In genomic region chr16:47848481-47849109, GRCh38 we compare ENCODE assay signal across 15 cellular contexts.
DNase-seq lines count a peak whose midpoint lies in the region; ATAC-seq and TF ChIP-seq lines count a peak whose summit lies in the region.
"Had no signal": no experiment of that assay in that cellular context is flagged by ENCODE, and none has a peak within 500 bp of the region (broad histone marks: within the 10 kb centered on the region; RNA-seq: fewer than 3 reads in every experiment).

No MANE protein-coding gene starts in this region.

- H3K9ac ChIP-seq in fibroblast of lung (ENCODE audit: insufficient read depth, low read length) (no peak overlapping the region), neural progenitor cell (no peak overlapping the region)

- no peak for TF ChIP-seq CTCF in RWPE2 (IDR thresholded peaks at IDR 0.05; ENCODE audit: poor library complexity, severe bottlenecking)
- no peak for TF ChIP-seq CTCF in fibroblast of lung (conservative IDR thresholded peaks at IDR 0.05 in 1 of 2, IDR thresholded peaks at IDR 0.05 in 1 of 2; ENCODE audit: low read depth in 1 of 2, low read length in 2 of 2)
- no peak for TF ChIP-seq CTCF in neural progenitor cell (IDR thresholded peaks at IDR 0.05)

- H3K9me3 ChIP-seq in RWPE2 (ENCODE audit: severe bottlenecking) (no peaks in the 10 kb centered on the region), fibroblast of lung (ENCODE audit: control insufficient read depth, insufficient read depth, low read depth, low read length) (no peaks in the 10 kb centered on the region), neural progenitor cell (ENCODE audit: low read depth) (no peaks in the 10 kb centered on the region)
- H3K9me3 ChIP-seq: BE2C, heart right ventricle, right lobe of liver, tibial artery had no signal

- H3F3A ChIP-seq in neural progenitor cell (ENCODE audit: low read depth): peaks cover 23% of the 10 kb centered on the region

- peaks cover 2% of the 10 kb centered on the region for H3K27me3 Mint-ChIP-seq in neural progenitor cell (ENCODE audit: insufficient read depth, low read depth)

- no peaks in the 10 kb centered on the region for H3K27me3 ChIP-seq in RWPE2 (ENCODE audit: insufficient read depth, poor library complexity, severe bottlenecking)
- H3K27me3 ChIP-seq in fibroblast of lung (ENCODE audit: control insufficient read depth, insufficient read depth, low read length): no peaks in the 10 kb centered on the region
- no peaks in the 10 kb centered on the region for H3K27me3 ChIP-seq in neural progenitor cell
- H3K27me3 ChIP-seq: BE2C, heart right ventricle, right lobe of liver, tibial artery had no signal

- CTCF ChIA-PET in HEK293T (lab: Yijun Ruan, JAX): no interaction called here

- ATAC-seq in RWPE2 (ENCODE audit: low read depth) (peak; percentile 89), GM18502 (IDR thresholded peaks at IDR 0.05; ENCODE audit: poor library complexity, unreplicated experiment) (no peak)
- ATAC-seq: heart right ventricle had no signal

- DNase-seq in ELF-1 (ENCODE audit: low read depth, low spot score) (peak; percentile 37), RWPE2 (ENCODE audit: low spot score) (no peak), fibroblast of lung (ENCODE audit: low read depth in 2 of 2) (peak; percentile 2 to 82), neural progenitor cell (ENCODE audit: low spot score) (peak; percentile 65), T-helper 1 cell (no peak), HEK293T (ENCODE audit: extremely low spot score) (no peak)
- DNase-seq in activated naive CD4-positive, alpha-beta T cell (lab: John Stamatoyannopoulos, UW): no peak
- DNase-seq: activated CD4-positive, alpha-beta T cell treated with anti-CD3 and anti-CD28 coated beads for 48 hours; BE2C; heart right ventricle; NCI-H748 treated with DMSO at 0.1 percent for 48 hours; right lobe of liver; tibial artery had no signal

- H3K36me3 Mint-ChIP-seq in neural progenitor cell: no peaks in the 10 kb centered on the region

- no peak overlapping the region for H3K4me3 ChIP-seq in RWPE2 (ENCODE audit: severe bottlenecking)
- H3K4me3 ChIP-seq in fibroblast of lung (replicated peaks in 1 of 4; ENCODE audit: control extremely low read depth in 1 of 4, insufficient read depth in 1 of 4, low read depth in 3 of 4, low read length in 4 of 4): no peak overlapping the region
- no peak overlapping the region for H3K4me3 ChIP-seq in neural progenitor cell
- H3K4me3 ChIP-seq: coronary artery, heart right ventricle, right lobe of liver, tibial artery had no signal

- H4K20me1 ChIP-seq in fibroblast of lung (ENCODE audit: control insufficient read depth, extremely low read depth, insufficient read depth, low read length) (no peaks in the 10 kb centered on the region), neural progenitor cell (ENCODE audit: low read depth) (no peaks in the 10 kb centered on the region)

- no peak overlapping the region for H3K27ac Mint-ChIP-seq in neural progenitor cell

- H3K79me2 ChIP-seq in fibroblast of lung (ENCODE audit: control insufficient read depth, insufficient read depth, low read length) (no peaks in the 10 kb centered on the region), neural progenitor cell (ENCODE audit: low read depth) (no peaks in the 10 kb centered on the region)

- POLR2A ChIA-PET in HEK293T (lab: Yijun Ruan, JAX): no interaction called here

- peak overlapping the region; percentile 84 for H3K27ac ChIP-seq in RWPE2 (ENCODE audit: poor library complexity, severe bottlenecking)
- H3K27ac ChIP-seq in fibroblast of lung (ENCODE audit: insufficient read depth, low read length): no peak overlapping the region
- H3K27ac ChIP-seq in neural progenitor cell: peak overlapping the region; percentile 54
- H3K27ac ChIP-seq: coronary artery, heart right ventricle, right lobe of liver, tibial artery had no signal

- no peak overlapping the region for H2AFZ ChIP-seq in fibroblast of lung (ENCODE audit: low read length)
- no peak overlapping the region for H2AFZ ChIP-seq in neural progenitor cell (replicated peaks)

- H3K4me2 ChIP-seq in fibroblast of lung (ENCODE audit: extremely low read depth, insufficient read depth, low read length): no peak overlapping the region
- H3K4me2 ChIP-seq in neural progenitor cell: peak overlapping the region; percentile 50

- no peaks in the 10 kb centered on the region for H3K9me3 Mint-ChIP-seq in neural progenitor cell

- no peaks in the 10 kb centered on the region for H3K36me3 ChIP-seq in RWPE2 (ENCODE audit: low read depth)
- H3K36me3 ChIP-seq in fibroblast of lung (ENCODE audit: control insufficient read depth, insufficient read depth, low read length): no peaks in the 10 kb centered on the region
- no peaks in the 10 kb centered on the region for H3K36me3 ChIP-seq in neural progenitor cell
- H3K36me3 ChIP-seq: BE2C, heart right ventricle, right lobe of liver, tibial artery had no signal

- H3K4me1 Mint-ChIP-seq in neural progenitor cell: peaks cover 39% of the 10 kb centered on the region

- H3K4me3 Mint-ChIP-seq in neural progenitor cell: no peak overlapping the region

- H3K4me1 ChIP-seq in RWPE2 (ENCODE audit: insufficient read depth, poor library complexity, severe bottlenecking) (peaks cover 21% of the 10 kb centered on the region), fibroblast of lung (ENCODE audit: control insufficient read depth, extremely low read depth, insufficient read depth, low read length) (no peaks in the 10 kb centered on the region), neural progenitor cell (peaks cover 43% of the 10 kb centered on the region)
- H3K4me1 ChIP-seq: BE2C, heart right ventricle, right lobe of liver, tibial artery had no signal

TF ChIP-seq in HEK293T, 16 proteins besides CTCF, POLR2A, EP300 and RAD21:
- TF ChIP-seq HDGF (IDR thresholded peaks at IDR 0.05; ENCODE audit: borderline replicate concordance) (no peak), SP1 (IDR thresholded peaks at IDR 0.05) (no peak), L3MBTL2 (conservative IDR thresholded peaks at IDR 0.05) (no peak), PKNOX1 (IDR thresholded peaks at IDR 0.05) (no peak), FOXM1 (IDR thresholded peaks at IDR 0.05; ENCODE audit: borderline replicate concordance) (no peak), FOXA1 (IDR thresholded peaks at IDR 0.05) (no peak)

Comparison
In these comparisons a context has a peak if more than half of its experiments do, and no peak if none do; other contexts are left out.
1. DNase-seq: peak in ELF-1 (single experiment), fibroblast of lung (2 of 2) and neural progenitor cell (single experiment); none in RWPE2 (single experiment), activated naive CD4-positive, alpha-beta T cell (0 of 4), T-helper 1 cell (0 of 5) and HEK293T (single experiment).